ENCODE assay signal across 32 cellular contexts in the genomic region with DNA sequence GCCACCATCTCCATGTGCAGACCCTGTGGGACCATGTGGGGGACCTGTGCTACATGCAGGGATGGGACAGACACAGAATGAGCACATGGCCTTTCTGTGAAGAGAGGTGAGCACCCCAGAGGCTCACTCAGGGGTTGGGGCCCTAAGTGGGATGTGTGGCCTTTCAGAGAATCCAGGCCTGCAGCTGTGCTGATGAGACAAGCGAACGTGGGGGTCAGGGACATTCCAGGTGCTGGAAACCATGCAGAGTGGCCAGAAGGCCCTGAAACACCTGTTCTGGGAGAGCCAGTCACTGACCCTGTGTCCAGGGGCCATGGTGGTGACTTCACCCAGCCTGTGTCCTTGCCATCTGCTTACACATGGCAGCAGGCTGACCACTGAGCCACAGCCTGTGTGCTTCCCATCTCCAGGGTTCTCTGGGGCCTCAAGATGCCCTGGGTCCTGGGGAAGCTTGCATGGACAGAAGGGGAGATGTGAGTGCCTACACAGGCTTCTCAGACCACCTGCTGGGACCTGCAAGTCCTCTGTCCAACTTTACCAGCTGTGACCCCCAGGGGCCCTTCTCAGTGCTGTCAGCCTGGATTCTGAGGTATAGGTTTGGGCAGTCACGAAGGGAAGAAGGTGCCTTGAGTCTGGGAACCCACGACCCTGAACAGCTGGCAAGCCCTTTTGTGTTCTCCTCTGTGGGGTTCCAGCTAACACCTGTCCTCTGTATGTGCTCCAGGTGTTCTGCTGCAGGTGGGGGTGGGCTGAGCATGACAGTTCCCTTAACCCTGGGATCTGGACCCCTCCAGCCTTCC. TPM values are rescaled to one million over a fixed set of nuclear protein-coding genes. Genes with fewer than 3 reads are reported as not detected.
DNase-seq lines count a peak whose midpoint lies in the region; ATAC-seq and TF ChIP-seq lines count a peak whose summit lies in the region.
"Had no signal": no experiment of that assay in that cellular context is flagged by ENCODE, and none has a peak within 500 bp of the region (broad histone marks: within the 10 kb centered on the region; RNA-seq: fewer than 3 reads in every experiment).

No MANE protein-coding gene starts in this region.

- no peaks in the 10 kb centered on the region for H3K36me3 Mint-ChIP-seq in endodermal cell (ENCODE audit: low read depth)

- intact Hi-C loops in cardiac septum (cut with DNase I), result no loop called here
- intact Hi-C loops in sigmoid colon (cut with DNase I), result no loop called here

- TF ChIP-seq EP300 in sigmoid colon (IDR thresholded peaks at IDR 0.05), result no peak

- H3K4me3 ChIP-seq in right atrium auricular region, result no peak overlapping the region
- H3K4me3 ChIP-seq in endodermal cell (ENCODE audit: low read length), result no peak overlapping the region
- H3K4me3 ChIP-seq in sigmoid colon, result no peak overlapping the region
- H3K4me3 ChIP-seq: dorsolateral prefrontal cortex, esophagus squamous epithelium, heart left ventricle, pancreas, smooth muscle cell had no signal

- H3K4me3 Mint-ChIP-seq in endodermal cell, result no peak overlapping the region
- H3K4me3 Mint-ChIP-seq: activated CD8-positive, alpha-beta T cell treated with anti-CD3 and anti-CD28 coated beads for 36 hours; activated T-helper 17 cell treated with anti-CD3 and anti-CD28 coated beads, Interleukin-2, amount 50 U/mL, for 72 hours; T-helper 1 cell treated with Interleukin-12 subunit alpha and Interleukin-12 subunit beta and Interleukin-4 antibody, amounts not matched to agents 30 μg/mL and 1 μg/mL, for 36 hours had no signal

- H3K27me3 Mint-ChIP-seq in endodermal cell (ENCODE audit: insufficient read depth), result peaks cover 7% of the 10 kb centered on the region

- H3K9me3 Mint-ChIP-seq in endodermal cell, result no peaks in the 10 kb centered on the region
- H3K9me3 Mint-ChIP-seq: activated CD8-positive, alpha-beta T cell treated with anti-CD3 and anti-CD28 coated beads for 36 hours; activated T-helper 17 cell treated with anti-CD3 and anti-CD28 coated beads, Interleukin-2, amount 50 U/mL, for 72 hours; T-helper 1 cell treated with Interleukin-12 subunit alpha and Interleukin-12 subunit beta and Interleukin-4 antibody, amounts not matched to agents 30 μg/mL and 1 μg/mL, for 36 hours had no signal

- no peak overlapping the region for H3K27ac Mint-ChIP-seq in endodermal cell
- H3K27ac Mint-ChIP-seq: activated CD8-positive, alpha-beta T cell treated with anti-CD3 and anti-CD28 coated beads for 36 hours; activated T-helper 17 cell treated with anti-CD3 and anti-CD28 coated beads, Interleukin-2, amount 50 U/mL, for 72 hours; T-helper 1 cell treated with Interleukin-12 subunit alpha and Interleukin-12 subunit beta and Interleukin-4 antibody, amounts not matched to agents 30 μg/mL and 1 μg/mL, for 36 hours had no signal

- H3K27ac ChIP-seq in right atrium auricular region (no peak overlapping the region), endodermal cell (ENCODE audit: low read depth, low read length) (no peak overlapping the region), sigmoid colon (no peak overlapping the region)
- H3K27ac ChIP-seq: 22Rv1, dorsolateral prefrontal cortex, esophagus squamous epithelium, foreskin keratinocyte, heart left ventricle, pancreas had no signal

- peak; percentile 1 for DNase-seq in NCI-H345 (lab: John Stamatoyannopoulos, UW)
- DNase-seq in NCI-H345 treated with DMSO at 0.1 percent for 48 hours (lab: John Stamatoyannopoulos, UW; ENCODE audit: unreplicated experiment), result no peak
- DNase-seq in cardiac septum (ENCODE audit: low spot score), result peak; percentile 63
- DNase-seq in right atrium auricular region (ENCODE audit: low spot score), result no peak
- peak; percentile 33 for DNase-seq in endodermal cell
- DNase-seq in sigmoid colon, result peak; percentile 45
- no peak for DNase-seq in CD1c-positive myeloid dendritic cell (ENCODE audit: extremely low spot score)
- DNase-seq: activated CD8-positive, alpha-beta memory T cell treated with anti-CD3 and anti-CD28 coated beads, Interleukin-2, amount 50 U/mL, for 48 hours; activated CD8-positive, alpha-beta T cell treated with anti-CD3 and anti-CD28 coated beads for 36 hours; C1 segment of cervical spinal cord; Calu3; DMS79 treated with DMSO at 0.1 percent for 48 hours; esophagus squamous epithelium; foreskin keratinocyte; GDM1; Kasumi-1; NCI-H446 treated with DMSO at 0.1 percent for 48 hours; PC-3; retina; stimulated activated CD4-positive, alpha-beta T cell treated with anti-CD3 and anti-CD28 coated beads, Interleukin-1b, Interleukin-23, amount 100 ng/mL, for 48 hours; stimulated activated naive CD4-positive, alpha-beta T cell treated with Interleukin-2 at 50 U/mL for 16 hours had no signal

- H3K36me3 ChIP-seq in right atrium auricular region (no peaks in the 10 kb centered on the region), endodermal cell (ENCODE audit: control insufficient read depth, insufficient read depth, low read length) (no peaks in the 10 kb centered on the region), sigmoid colon (no peaks in the 10 kb centered on the region)
- H3K36me3 ChIP-seq: esophagus squamous epithelium, heart left ventricle, pancreas had no signal

- no peaks in the 10 kb centered on the region for H3K4me1 ChIP-seq in right atrium auricular region
- no peaks in the 10 kb centered on the region for H3K4me1 ChIP-seq in endodermal cell (ENCODE audit: control insufficient read depth, insufficient read depth, low read length)
- H3K4me1 ChIP-seq in sigmoid colon, result no peaks in the 10 kb centered on the region
- H3K4me1 ChIP-seq: esophagus squamous epithelium, foreskin keratinocyte, pancreas had no signal

- no peaks in the 10 kb centered on the region for H3K9me3 ChIP-seq in right atrium auricular region
- H3K9me3 ChIP-seq in endodermal cell (ENCODE audit: control insufficient read depth, low read length), result no peaks in the 10 kb centered on the region
- H3K9me3 ChIP-seq in sigmoid colon, result no peaks in the 10 kb centered on the region
- H3K9me3 ChIP-seq: esophagus squamous epithelium, heart left ventricle, pancreas had no signal

- ATAC-seq in GM19395 (IDR thresholded peaks at IDR 0.05; ENCODE audit: unreplicated experiment), result no peak
- ATAC-seq: activated CD8-positive, alpha-beta T cell treated with anti-CD3 and anti-CD28 coated beads for 36 hours; activated T-helper 17 cell treated with anti-CD3 and anti-CD28 coated beads, Interleukin-2, amount 50 U/mL, for 72 hours; foreskin keratinocyte; heart left ventricle; pancreas; PC-3; SK-N-SH treated with all-trans-retinoic acid at 6 μM for 48 hours had no signal

- H3K4me1 Mint-ChIP-seq in endodermal cell, result no peaks in the 10 kb centered on the region
- H3K4me1 Mint-ChIP-seq: activated T-helper 17 cell treated with anti-CD3 and anti-CD28 coated beads, Interleukin-2, amount 50 U/mL, for 72 hours had no signal

- H3K27me3 ChIP-seq in right atrium auricular region (no peaks in the 10 kb centered on the region), endodermal cell (ENCODE audit: control insufficient read depth, insufficient read depth, low read length, poor library complexity, severe bottlenecking) (no peaks in the 10 kb centered on the region), sigmoid colon (no peaks in the 10 kb centered on the region)
- H3K27me3 ChIP-seq: dorsolateral prefrontal cortex, heart left ventricle, pancreas had no signal

- TF ChIP-seq CTCF in right atrium auricular region (IDR thresholded peaks at IDR 0.05) (no peak), endodermal cell (conservative IDR thresholded peaks at IDR 0.05) (no peak), sigmoid colon (IDR thresholded peaks at IDR 0.05) (no peak)

- TF ChIP-seq POLR2A in sigmoid colon (IDR thresholded peaks at IDR 0.05), result no peak

- WGBS in endodermal cell (ENCODE audit: insufficient coverage in 1 of 2, insufficient read length in 1 of 2), 2 experiments, result 73% methylated on average over 4 of the region's 4 CpGs; no CpG with 5 or more reads in 1 of the 2 experiments
- 57 to 71% methylated on average over 4 of the region's 4 CpGs for WGBS in sigmoid colon, 2 donors

- H3K9ac ChIP-seq in endodermal cell (ENCODE audit: extremely low read depth, low read length, poor library complexity, severe bottlenecking), result no peak overlapping the region

RNA-seq across cellular contexts. Expression of a gene that starts 17.6 kb away (rescaled TPM):
- total RNA-seq in cardiac septum (52.5 TPM), right atrium auricular region (10 to 100 TPM; 62.0 to 77.2 TPM), endodermal cell (not detected), sigmoid colon (10 to 100 TPM; 18.4 to 57.8 (median 33.7) TPM)
- polyA plus RNA-seq in endodermal cell (2013, experiment 1 of 2), result not detected
- polyA plus RNA-seq in endodermal cell (2013, experiment 2 of 2), result not detected
- 10 to 100 TPM in 1 of 3 donors, 1 to 10 TPM in 2; 2.5 to 26.0 (median 4.8) TPM for polyA plus RNA-seq in sigmoid colon
- total RNA-seq: activated CD8-positive, alpha-beta T cell treated with anti-CD3 and anti-CD28 coated beads for 36 hours; activated T-helper 17 cell treated with anti-CD3 and anti-CD28 coated beads, Interleukin-2, amount 50 U/mL, for 72 hours; Calu3; foreskin keratinocyte; kidney epithelial cell; PC-3; smooth muscle cell had no signal
- polyA plus RNA-seq: foreskin keratinocyte, neural cell, smooth muscle cell had no signal

Comparison
In these comparisons a context has a peak if more than half of its experiments do, and no peak if none do; other contexts are left out.
1. DNase-seq: peak in NCI-H345 (single experiment), cardiac septum (single experiment), endodermal cell (single experiment) and sigmoid colon (single experiment); none in NCI-H345 treated with DMSO at 0.1 percent for 48 hours (single experiment), right atrium auricular region (single experiment) and CD1c-positive myeloid dendritic cell (single experiment).
2. RNA of a gene that starts 17.6 kb away (total RNA-seq): 62.0 to 77.2 TPM in right atrium auricular region, 52.5 TPM in cardiac septum (single experiment) and 18.4 to 57.8 TPM in sigmoid colon; not detected in endodermal cell; every median in the first group is over 10 times any median in the second.